10 cellular contexts compared by ENCODE assay signal in the genomic region with DNA sequence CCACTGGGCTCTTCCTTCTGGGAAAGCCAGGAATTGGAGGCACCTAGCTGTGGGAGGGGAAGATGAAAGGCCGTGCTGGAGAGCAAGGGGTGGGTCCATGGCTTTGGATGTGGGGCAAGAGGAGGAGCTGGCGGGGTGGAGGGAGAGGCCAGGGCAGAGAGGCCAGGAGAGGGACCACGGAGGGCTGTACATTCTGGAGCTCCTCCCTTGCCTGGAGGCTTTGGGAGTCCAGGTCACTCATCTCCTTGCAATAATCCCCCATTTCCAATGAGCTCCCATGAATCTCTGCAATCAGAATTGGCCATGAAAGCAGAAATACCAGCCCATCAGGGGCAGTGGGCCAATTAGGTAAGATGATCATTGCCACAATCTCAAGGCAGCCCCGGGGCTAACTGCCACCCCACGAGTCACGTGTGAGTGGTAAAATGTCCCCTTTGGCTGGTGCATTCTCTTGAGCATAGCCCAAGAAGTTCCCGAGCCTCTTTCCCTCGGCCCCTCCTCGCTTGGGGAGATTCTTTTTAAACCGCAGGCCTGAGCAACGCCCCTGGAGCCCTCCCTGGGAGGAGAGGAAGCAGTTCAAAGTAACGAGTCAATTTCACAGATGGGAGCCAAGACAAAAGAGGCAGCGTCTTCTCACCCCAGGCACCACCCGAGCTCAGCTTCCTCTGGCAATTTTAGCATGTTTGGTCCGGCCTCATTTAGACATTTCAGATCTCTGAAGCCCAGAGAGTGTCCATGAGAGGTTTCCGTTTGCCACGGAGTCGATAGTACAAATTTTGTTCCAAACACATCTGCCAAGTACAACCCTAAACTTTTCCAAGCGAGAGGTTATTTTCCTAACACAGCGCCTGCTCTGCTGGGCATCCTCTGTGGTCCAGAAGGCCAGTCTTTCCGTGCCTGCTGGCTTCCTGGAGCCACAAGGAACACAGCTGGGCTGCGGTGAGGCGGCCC. TPM values are rescaled to one million over a fixed set of nuclear protein-coding genes. Genes with fewer than 3 reads are reported as not detected.
DNase-seq lines count a peak whose midpoint lies in the region; ATAC-seq and TF ChIP-seq lines count a peak whose summit lies in the region.
"Had no signal": no experiment of that assay in that cellular context is flagged by ENCODE, and none has a peak within 500 bp of the region (broad histone marks: within the 10 kb centered on the region; RNA-seq: fewer than 3 reads in every experiment).

No MANE protein-coding gene starts in this region.

- H3K4me1 Mint-ChIP-seq in T-helper 17 cell = peaks cover 3% of the 10 kb centered on the region

- H3K36me3 Mint-ChIP-seq in T-helper 17 cell (ENCODE audit: low read depth) = no peaks in the 10 kb centered on the region

- no peak overlapping the region for H3K27ac Mint-ChIP-seq in T-helper 17 cell

- DNase-seq in heart left ventricle (no peak), Right ventricle myocardium inferior (ENCODE audit: missing footprints) (no peak), T47D (ENCODE audit: low read depth in 1 of 2, low spot score in 1 of 2) (peak; percentile 44 to 98), lower leg skin (ENCODE audit: low spot score in 2 of 2) (peak; percentile 85 to 92), uterus (no peak), HPDE6-E6E7 (ENCODE audit: extremely low spot score) (no peak), T-helper 17 cell (no peak)
- no peak for DNase-seq in activated CD4-positive, alpha-beta T cell treated with anti-CD3 and anti-CD28 coated beads for 1 hour
- DNase-seq: NCI-H2171 treated with DMSO at 0.1 percent for 48 hours had no signal

- H3K27me3 Mint-ChIP-seq in T-helper 17 cell = peaks cover 25% of the 10 kb centered on the region

- H3K4me1 ChIP-seq in heart left ventricle (peaks cover 0 to 29% (median 6%) of the 10 kb centered on the region in 12 donors), uterus (no peaks in the 10 kb centered on the region)

- intact Hi-C loops in heart left ventricle (cut with DNase I) = no loop called here
- intact Hi-C loops in Right ventricle myocardium inferior (cut with DNase I) = no loop called here
- intact Hi-C loops in lower leg skin (cut with DNase I; ENCODE audit: low total_unique reads) = no loop called here
- intact Hi-C loops in uterus (cut with DNase I; ENCODE audit: low total_unique reads) = no loop called here

- H3K36me3 ChIP-seq in heart left ventricle = no peaks in the 10 kb centered on the region
- H3K36me3 ChIP-seq in uterus = no peaks in the 10 kb centered on the region

- 43 to 55% (median 50%) methylated on average over 22 to 23 of the region's 23 CpGs for WGBS in heart left ventricle, 4 donors
- 7% methylated on average over 23 of the region's 23 CpGs for WGBS in lower leg skin, 2 donors

- no peaks in the 10 kb centered on the region for H3K9me3 ChIP-seq in heart left ventricle
- no peaks in the 10 kb centered on the region for H3K9me3 ChIP-seq in uterus
- H3K9me3 ChIP-seq in T-helper 17 cell (ENCODE audit: control insufficient read depth, low read length, poor library complexity, severe bottlenecking) = no peaks in the 10 kb centered on the region

- no peak for TF ChIP-seq CTCF in heart left ventricle (IDR thresholded peaks at IDR 0.05)
- no peak for TF ChIP-seq CTCF in lower leg skin (IDR thresholded peaks at IDR 0.05)
- TF ChIP-seq CTCF in uterus (IDR thresholded peaks at IDR 0.05) = no peak

- peak in 3 of 4 donors; percentile 22 to 72 (median 53) for ATAC-seq in heart left ventricle
- no peak for ATAC-seq in Right ventricle myocardium inferior
- ATAC-seq in T-helper 17 cell = no peak

- peak overlapping the region in 3 of 12 donors; percentile 6 to 25 (median 19) for H3K4me3 ChIP-seq in heart left ventricle
- H3K4me3 ChIP-seq in lower leg skin (ENCODE audit: low read depth, poor library complexity, severe bottlenecking) = no peak overlapping the region
- no peak overlapping the region for H3K4me3 ChIP-seq in uterus

- H3K27me3 ChIP-seq in heart left ventricle (no peaks in the 10 kb centered on the region), uterus (no peaks in the 10 kb centered on the region)

- TF ChIP-seq POLR2A in heart left ventricle (IDR thresholded peaks at IDR 0.05) = no peak
- no peak for TF ChIP-seq POLR2A in lower leg skin (IDR thresholded peaks at IDR 0.05)
- TF ChIP-seq POLR2A in uterus (IDR thresholded peaks at IDR 0.05) = no peak

- H3K27ac ChIP-seq in heart left ventricle (peak overlapping the region in 6 of 12 donors; percentile 20 to 60 (median 36)), uterus (peak overlapping the region; percentile 45 to 71)

- in situ Hi-C loops in T47D (cut with HindIII; ENCODE audit: low pct_unique_long_range_greater_than_20kb, low sequenced_read_pairs) = no loop called here

- H3K4me3 Mint-ChIP-seq in T-helper 17 cell = no peak overlapping the region

RNA-seq across cellular contexts. Expression of a gene that starts 13.4 kb away (rescaled TPM):
- 1 to 10 TPM; 1.7 to 4.2 (median 2.7) TPM for total RNA-seq in heart left ventricle
- polyA plus RNA-seq in heart left ventricle = 1 to 10 TPM; 2.2 to 4.9 TPM
- 3.2 TPM for total RNA-seq in Right ventricle myocardium inferior
- total RNA-seq in lower leg skin = 10 to 100 TPM; 19.1 to 31.5 (median 27.6) TPM
- 1 to 10 TPM in 3 of 4 donors, not detected in 1; 1.4 to 4.9 (median 1.9) TPM for total RNA-seq in uterus
- under 1 TPM; 0.21 to 0.90 TPM for total RNA-seq in T-helper 17 cell
- total RNA-seq: kidney epithelial cell had no signal

RNA-seq across cellular contexts. Expression of a gene that starts 18.3 kb away (rescaled TPM):
- total RNA-seq in heart left ventricle (10 to 100 TPM; 14.0 to 38.1 (median 27.6) TPM), Right ventricle myocardium inferior (24.1 TPM), lower leg skin (10 to 100 TPM; 50.4 to 80.0 (median 61.2) TPM), uterus (100 to 1,000 TPM in 1 of 4 donors, 10 to 100 TPM in 3; 26.8 to 121 (median 49.1) TPM), T-helper 17 cell (10 to 100 TPM; 85.1 to 92.6 TPM)
- 10 to 100 TPM; 18.8 to 23.4 TPM for polyA plus RNA-seq in heart left ventricle

RNA-seq across cellular contexts. Expression of a gene that starts 30.1 kb away (rescaled TPM):
- total RNA-seq in heart left ventricle (10 to 100 TPM; 16.0 to 30.2 (median 20.0) TPM), Right ventricle myocardium inferior (14.3 TPM), lower leg skin (10 to 100 TPM; 34.2 to 51.5 (median 40.3) TPM), uterus (10 to 100 TPM in 3 of 4 donors, 1 to 10 TPM in 1; 7.9 to 27.4 (median 19.8) TPM), T-helper 17 cell (10 to 100 TPM; 28.4 to 35.2 TPM)
- polyA plus RNA-seq in heart left ventricle = 10 to 100 TPM; 26.6 to 52.4 TPM

RNA-seq across cellular contexts. Expression of a gene that starts 43.2 kb away (rescaled TPM):
- total RNA-seq in heart left ventricle (10 to 100 TPM in 7 of 9 donors, 1 to 10 TPM in 2; 8.9 to 29.6 (median 16.7) TPM), Right ventricle myocardium inferior (22.7 TPM), lower leg skin (10 to 100 TPM in 1 of 4 donors, 1 to 10 TPM in 3; 2.4 to 14.2 (median 5.3) TPM), uterus (10 to 100 TPM; 21.8 to 86.9 (median 54.2) TPM), T-helper 17 cell (1 to 10 TPM; 4.6 to 8.1 TPM)
- polyA plus RNA-seq in heart left ventricle = 10 to 100 TPM in 1 of 2 donors, 1 to 10 TPM in 1; 8.3 to 11.7 TPM

Comparison
In these comparisons a context has a peak if more than half of its experiments do, and no peak if none do; other contexts are left out.
1. ATAC-seq: peak in heart left ventricle (3 of 4); none in Right ventricle myocardium inferior (single experiment) and T-helper 17 cell (single experiment).
2. DNase-seq: peak in T47D (2 of 2) and lower leg skin (2 of 2); none in heart left ventricle (0 of 5), Right ventricle myocardium inferior (single experiment), uterus (0 of 2), activated CD4-positive, alpha-beta T cell treated with anti-CD3 and anti-CD28 coated beads for 1 hour (single experiment), HPDE6-E6E7 (single experiment) and T-helper 17 cell (0 of 3).